ENCODE assay signal across 18 cellular contexts in the genomic region with DNA sequence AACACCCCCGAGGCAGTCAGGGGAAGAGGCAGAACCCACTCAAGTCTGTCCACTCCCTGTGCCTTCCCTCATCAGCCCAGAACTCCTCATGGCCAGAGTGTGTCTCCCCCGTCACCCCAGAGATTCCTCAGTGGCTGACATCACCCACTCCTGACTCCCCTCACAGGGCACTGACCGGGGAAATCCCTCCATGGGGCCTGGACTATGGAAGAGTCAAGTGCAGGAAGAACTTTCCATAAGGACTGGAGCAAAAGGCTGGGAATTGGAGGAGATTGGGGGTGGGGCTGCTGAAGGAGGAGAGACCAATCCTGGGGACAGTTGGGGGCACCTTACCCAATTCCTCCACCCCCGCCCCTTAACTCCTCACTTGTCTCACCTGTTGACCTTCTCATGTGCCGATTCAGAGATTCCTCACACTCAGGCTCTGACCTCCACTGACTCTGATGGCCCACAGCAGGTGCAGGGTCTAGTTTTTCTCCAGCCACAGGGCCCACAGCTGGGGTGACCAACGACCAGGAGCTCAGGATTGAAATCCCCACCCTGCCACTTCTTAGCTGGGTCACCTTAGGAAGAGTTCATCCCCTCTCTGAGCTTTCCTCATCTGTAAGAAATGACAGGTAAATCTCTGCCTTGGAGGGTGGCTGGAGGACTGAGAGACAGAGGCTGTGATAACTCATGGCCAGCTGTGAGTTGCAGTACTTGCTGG. TPM values are rescaled to one million over a fixed set of nuclear protein-coding genes. Genes with fewer than 3 reads are reported as not detected.
DNase-seq lines count a peak whose midpoint lies in the region; ATAC-seq and TF ChIP-seq lines count a peak whose summit lies in the region.
"Had no signal": no experiment of that assay in that cellular context is flagged by ENCODE, and none has a peak within 500 bp of the region (broad histone marks: within the 10 kb centered on the region; RNA-seq: fewer than 3 reads in every experiment).

No MANE protein-coding gene starts in this region.

- H3K79me2 ChIP-seq in H9 (ENCODE audit: insufficient read depth, low read length) (no peaks in the 10 kb centered on the region), mammary epithelial cell (ENCODE audit: insufficient read depth, low read length) (no peaks in the 10 kb centered on the region), hepatocyte (no peaks in the 10 kb centered on the region)

- no peak overlapping the region for H3K27ac ChIP-seq in H9 (ENCODE audit: insufficient read length, low read depth, low read length)
- no peak overlapping the region for H3K27ac ChIP-seq in mammary epithelial cell (ENCODE audit: insufficient read depth, low read depth, low read length)
- H3K27ac ChIP-seq in hepatocyte: no peak overlapping the region
- H3K27ac ChIP-seq in CD8-positive, alpha-beta T cell (ENCODE audit: low read depth, low read length): no peak overlapping the region

- no peaks in the 10 kb centered on the region for H3K36me3 Mint-ChIP-seq in H9 (ENCODE audit: insufficient read depth in 1 of 3, low read depth in 3 of 3)
- no peaks in the 10 kb centered on the region for H3K36me3 Mint-ChIP-seq in CD8-positive, alpha-beta T cell

- no peak overlapping the region for H3K56ac ChIP-seq in H9 (ENCODE audit: insufficient read length, low read depth, low read length)

- no peak overlapping the region for H4K91ac ChIP-seq in H9 (ENCODE audit: insufficient read length, low read depth, low read length)

- peak overlapping the region; percentile 75 to 89; a peak in 3 of 5 replicates for H3K4me3 Mint-ChIP-seq in H9
- no peak overlapping the region for H3K4me3 Mint-ChIP-seq in CD8-positive, alpha-beta T cell
- H3K4me3 Mint-ChIP-seq: IgD-negative memory B cell had no signal

- ATAC-seq in CD8-positive, alpha-beta T cell: no peak
- ATAC-seq in HG03196 (IDR thresholded peaks at IDR 0.05; ENCODE audit: unreplicated experiment): no peak
- ATAC-seq: esophagus mucosa had no signal

- no peak overlapping the region for H3K14ac ChIP-seq in H9 (ENCODE audit: insufficient read depth, low read length)

- no peaks in the 10 kb centered on the region for H3K36me3 ChIP-seq in mammary epithelial cell (ENCODE audit: insufficient read depth, low read length)
- no peaks in the 10 kb centered on the region for H3K36me3 ChIP-seq in hepatocyte (replicated peaks; ENCODE audit: insufficient read depth, low read depth)
- H3K36me3 ChIP-seq in skeletal muscle satellite cell (ENCODE audit: insufficient read depth, low read length): no peaks in the 10 kb centered on the region
- no peaks in the 10 kb centered on the region for H3K36me3 ChIP-seq in CD8-positive, alpha-beta T cell (ENCODE audit: insufficient read depth, low read length)

- BruUV-seq in mammary epithelial cell (replicated peaks; lab: Mats Ljungman, UMichigan): no TSS peak

- no CpG with 5 or more reads among the region's 6 CpGs for WGBS in H9 (ENCODE audit: extremely low coverage, insufficient read length, low lambda C conversion rate)
- 75% methylated on average over 3 of the region's 6 CpGs for WGBS in mammary epithelial cell (ENCODE audit: low coverage, missing lambda C conversion rate)
- 82% methylated on average over 6 of the region's 6 CpGs for WGBS in hepatocyte (ENCODE audit: low lambda C conversion rate, missing lambda C conversion rate)

- no peak overlapping the region for H2BK15ac ChIP-seq in H9 (ENCODE audit: low read depth, low read length)

- H3K27me3 Mint-ChIP-seq in H9 (ENCODE audit: low read depth): peaks cover 3% of the 10 kb centered on the region
- H3K27me3 Mint-ChIP-seq in CD8-positive, alpha-beta T cell (ENCODE audit: low read depth): no peaks in the 10 kb centered on the region

- H3K4me1 Mint-ChIP-seq in H9: peaks cover 14 to 40% of the 10 kb centered on the region in 2 experiments
- peaks cover 18% of the 10 kb centered on the region for H3K4me1 Mint-ChIP-seq in CD8-positive, alpha-beta T cell (ENCODE audit: low read depth)

- no peaks in the 10 kb centered on the region for H3K23me2 ChIP-seq in H9 (ENCODE audit: insufficient read length, low read depth, low read length, poor library complexity, severe bottlenecking)

- H2BK5ac ChIP-seq in H9 (ENCODE audit: insufficient read length, low read length): no peak overlapping the region

- no peak overlapping the region for H3K4ac ChIP-seq in H9 (ENCODE audit: low read depth, low read length)

- CTCF ChIA-PET in mammary epithelial cell (lab: Charles Lee; ENCODE audit: low non-redundant PET): no interaction called here
- CTCF ChIA-PET in CD8-positive, alpha-beta T cell (lab: Charles Lee): interaction anchor here (1.3 to 1.5 kb wide), 2 partner anchors 14 to 15 kb away, joined by 4 read pairs; no protein-coding TSS in a partner anchor

- no peak overlapping the region for H3K18ac ChIP-seq in H9 (ENCODE audit: insufficient read length, low read depth, low read length)

- DNase-seq in H9 (no peak), mammary epithelial cell (no peak), hepatocyte (ENCODE audit: low spot score) (no peak), retina (no peak), NCI-H1417 (lab: John Stamatoyannopoulos, UW) (no peak)
- no peak for DNase-seq in CD8-positive, alpha-beta T cell
- DNase-seq: activated naive CD4-positive, alpha-beta T cell; cerebellar nuclear complex; NCI-H1105; stimulated activated CD4-positive, alpha-beta T cell treated with anti-CD3 and anti-CD28 coated beads, Interleukin-2, amount 100 ng/mL, for 24 hours had no signal

- H3K27me3 ChIP-seq in H9 (ENCODE audit: insufficient read depth, low read length) (no peaks in the 10 kb centered on the region), mammary epithelial cell (ENCODE audit: insufficient read depth, low read length) (no peaks in the 10 kb centered on the region), hepatocyte (no peaks in the 10 kb centered on the region), skeletal muscle satellite cell (ENCODE audit: control insufficient read depth, insufficient read depth, low read length) (peaks cover 5% of the 10 kb centered on the region)
- no peaks in the 10 kb centered on the region for H3K27me3 ChIP-seq in CD8-positive, alpha-beta T cell (ENCODE audit: insufficient read depth, low read length)

- H4K20me1 ChIP-seq in H9 (ENCODE audit: control insufficient read depth, insufficient read depth, insufficient read length) (no peaks in the 10 kb centered on the region), mammary epithelial cell (ENCODE audit: insufficient read depth, low read length) (no peaks in the 10 kb centered on the region), hepatocyte (ENCODE audit: insufficient read depth, poor library complexity, severe bottlenecking) (no peaks in the 10 kb centered on the region)

- H3K4me2 ChIP-seq in H9 (ENCODE audit: insufficient read depth, insufficient read length, low read length): no peak overlapping the region
- H3K4me2 ChIP-seq in mammary epithelial cell (ENCODE audit: insufficient read depth, low read depth, low read length): no peak overlapping the region
- H3K4me2 ChIP-seq in hepatocyte: peak overlapping the region; percentile 75
- H3K4me2 ChIP-seq in skeletal muscle satellite cell (ENCODE audit: low read length): peak overlapping the region; percentile 82

- no peak overlapping the region for H3K4me3 ChIP-seq in mammary epithelial cell (replicated peaks in 1 of 3; ENCODE audit: insufficient read depth in 1 of 3, low read depth in 2 of 3, low read length in 3 of 3)
- H3K4me3 ChIP-seq in hepatocyte: no peak overlapping the region
- H3K4me3 ChIP-seq in skeletal muscle satellite cell (ENCODE audit: low read length): peak overlapping the region; percentile 67
- no peak overlapping the region for H3K4me3 ChIP-seq in CD8-positive, alpha-beta T cell (ENCODE audit: low read depth, low read length)

- no peak overlapping the region for H2BK20ac ChIP-seq in H9 (ENCODE audit: low read depth, low read length, poor library complexity, severe bottlenecking)

- dilution Hi-C loops in mammary epithelial cell (cut with HindIII; ENCODE audit: low sequenced_read_pairs): loop anchor here (5.0 kb wide), 1 partner anchor 36 kb away; no protein-coding TSS in a partner anchor

- POLR2A ChIA-PET in CD8-positive, alpha-beta T cell (lab: Charles Lee): interaction anchor here (0.7 kb wide), 1 partner anchor 514 kb away, joined by 3 read pairs; no protein-coding TSS in a partner anchor

- intact Hi-C loops in mammary epithelial cell (cut with micrococcal nuclease): no loop called here
- intact Hi-C loops in CD8-positive, alpha-beta T cell (cut with DNase I, micrococcal nuclease): no loop called here

- no peak overlapping the region for H4K8ac ChIP-seq in H9 (replicated peaks; ENCODE audit: insufficient read length, low read depth, low read length)

- H3K9me3 ChIP-seq in H9 (ENCODE audit: control insufficient read depth, low read depth, low read length) (no peaks in the 10 kb centered on the region), mammary epithelial cell (replicated peaks; ENCODE audit: insufficient read depth, low read length) (no peaks in the 10 kb centered on the region), hepatocyte (ENCODE audit: low read depth) (no peaks in the 10 kb centered on the region), skeletal muscle satellite cell (replicated peaks; ENCODE audit: low read length) (no peaks in the 10 kb centered on the region)
- no peaks in the 10 kb centered on the region for H3K9me3 ChIP-seq in CD8-positive, alpha-beta T cell (ENCODE audit: low read length)

- no peak overlapping the region for H2AK5ac ChIP-seq in H9 (ENCODE audit: insufficient read length, low read length)

- H3K27ac Mint-ChIP-seq in H9: peak overlapping the region in 1 of 3 experiments; percentile 68; a peak in 2 of 7 replicates
- no peak overlapping the region for H3K27ac Mint-ChIP-seq in CD8-positive, alpha-beta T cell
- H3K27ac Mint-ChIP-seq: CD14-positive monocyte had no signal

- in situ Hi-C loops in mammary epithelial cell (cut with MboI; ENCODE audit: low sequenced_read_pairs in 2 of 2): no loop called here

- H2AFZ ChIP-seq in H9 (ENCODE audit: low read length): no peak overlapping the region
- H2AFZ ChIP-seq in mammary epithelial cell (ENCODE audit: low read depth, low read length): peak overlapping the region; percentile 92
- no peak overlapping the region for H2AFZ ChIP-seq in hepatocyte

- H3K4me1 ChIP-seq in H9 (ENCODE audit: insufficient read depth, low read length) (no peaks in the 10 kb centered on the region), mammary epithelial cell (ENCODE audit: insufficient read depth, low read length) (peaks cover 50% of the 10 kb centered on the region), hepatocyte (ENCODE audit: insufficient read depth) (no peaks in the 10 kb centered on the region), skeletal muscle satellite cell (ENCODE audit: control insufficient read depth, insufficient read depth, low read length) (peaks cover 40% of the 10 kb centered on the region)
- H3K4me1 ChIP-seq in CD8-positive, alpha-beta T cell (ENCODE audit: insufficient read depth, low read length): peaks cover 19% of the 10 kb centered on the region

- TF ChIP-seq CTCF in H9 (conservative IDR thresholded peaks at IDR 0.05) (no peak), mammary epithelial cell (conservative IDR thresholded peaks at IDR 0.05 in 1 of 2, IDR thresholded peaks at IDR 0.05 in 1 of 2; ENCODE audit: extremely low read depth in 1 of 2, insufficient read depth in 1 of 2, low read depth in 1 of 2, low read length in 2 of 2) (no peak), hepatocyte (IDR thresholded peaks at IDR 0.05; ENCODE audit: poor library complexity) (no peak)
- no peak for TF ChIP-seq CTCF in CD8-positive, alpha-beta T cell (IDR thresholded peaks at IDR 0.05)

- H3K79me1 ChIP-seq in H9 (ENCODE audit: insufficient read depth, low read depth, low read length, poor library complexity, severe bottlenecking): no peaks in the 10 kb centered on the region

- H3K23ac ChIP-seq in H9 (ENCODE audit: insufficient read length, low read depth, low read length): no peak overlapping the region

- H3K9ac ChIP-seq in H9 (ENCODE audit: extremely low read depth, insufficient read length, low read length): no peak overlapping the region
- no peak overlapping the region for H3K9ac ChIP-seq in mammary epithelial cell (ENCODE audit: insufficient read depth, low read length)
- H3K9ac ChIP-seq in skeletal muscle satellite cell (ENCODE audit: low read depth, low read length): no peak overlapping the region

- no peak overlapping the region for H2BK120ac ChIP-seq in H9 (ENCODE audit: low read depth, low read length, poor library complexity, severe bottlenecking)

- no peak overlapping the region for H4K5ac ChIP-seq in H9 (ENCODE audit: insufficient read length, low read depth, low read length)

- no peak overlapping the region for H3T11ph ChIP-seq in H9 (ENCODE audit: low read length)

- no peaks in the 10 kb centered on the region for H3K9me2 ChIP-seq in hepatocyte (replicated peaks; ENCODE audit: insufficient read depth)

- H2BK12ac ChIP-seq in H9 (ENCODE audit: insufficient read length, low read depth, low read length): no peak overlapping the region

- no peaks in the 10 kb centered on the region for H3K9me3 Mint-ChIP-seq in H9
- H3K9me3 Mint-ChIP-seq in CD8-positive, alpha-beta T cell: no peaks in the 10 kb centered on the region
- H3K9me3 Mint-ChIP-seq: IgD-negative memory B cell had no signal

RNA-seq across cellular contexts. Expression of gene EXTL1, which starts 0.5 kb away (rescaled TPM):
- 1.0 and 1.1 TPM in 2 replicates for total RNA-seq in H9 (2021)
- total RNA-seq in mammary epithelial cell: 1 to 10 TPM in 1 of 2 donors, under 1 TPM in 1; 0.16 to 6.8 TPM
- 0.22 TPM for polyA plus RNA-seq in mammary epithelial cell
- not detected for polyA minus RNA-seq in mammary epithelial cell
- total RNA-seq in hepatocyte: 0.17 and 0.84 TPM in 2 replicates
- 1.3 and 1.6 TPM in 2 replicates for polyA plus RNA-seq in hepatocyte
- under 0.01 TPM in 1 of 2 replicates, not detected in the other for total RNA-seq in skeletal muscle satellite cell (2012; rRNA removed)
- total RNA-seq in CD8-positive, alpha-beta T cell: under 1 TPM; 0.08 to 0.11 TPM
- total RNA-seq: esophagus mucosa, mesenteric fat pad had no signal
- polyA plus RNA-seq: CD14-positive monocyte, IgD-negative memory B cell had no signal

RNA-seq across cellular contexts. Expression of gene PAFAH2, which starts 23.2 kb away (rescaled TPM):
- total RNA-seq in H9 (2021) (8.2 and 12.4 TPM in 2 replicates), mammary epithelial cell (10 to 100 TPM; 15.1 to 17.2 TPM), hepatocyte (19.6 and 24.6 TPM in 2 replicates)
- polyA plus RNA-seq in mammary epithelial cell (11.6 TPM), hepatocyte (22.7 TPM in 2 replicates)
- 14.1 TPM for polyA minus RNA-seq in mammary epithelial cell
- 6.8 and 7.0 TPM in 2 replicates for total RNA-seq in skeletal muscle satellite cell (2012; rRNA removed)
- 10 to 100 TPM in 1 of 2 experiments, 1 to 10 TPM in 1; 9.1 to 11.8 TPM for total RNA-seq in CD8-positive, alpha-beta T cell

RNA-seq across cellular contexts. Expression of gene SLC30A2, which starts 24.8 kb away (rescaled TPM):
- total RNA-seq in H9 (2021) (0.35 TPM in 2 replicates), mammary epithelial cell (under 1 TPM in 1 of 2 donors, not detected in 1; under 0.01 TPM), hepatocyte (1.8 and 6.6 TPM in 2 replicates)
- polyA plus RNA-seq in mammary epithelial cell (not detected), hepatocyte (4.5 and 4.8 TPM in 2 replicates)
- polyA minus RNA-seq in mammary epithelial cell: not detected
- total RNA-seq in skeletal muscle satellite cell (2012; rRNA removed): not detected in 2 replicates
- total RNA-seq in CD8-positive, alpha-beta T cell: not detected
- total RNA-seq: esophagus mucosa, mesenteric fat pad, posterior vena cava had no signal
- polyA plus RNA-seq: CD14-positive monocyte, IgD-negative memory B cell had no signal

RNA-seq across cellular contexts. Expression of gene TRIM63, which starts 46.3 kb away (rescaled TPM):
- total RNA-seq in H9 (2021) (not detected in 2 replicates), mammary epithelial cell (not detected), hepatocyte (2.9 and 5.7 TPM in 2 replicates)
- polyA plus RNA-seq in mammary epithelial cell (not detected), hepatocyte (8.2 and 9.5 TPM in 2 replicates)
- not detected for polyA minus RNA-seq in mammary epithelial cell
- 0.25 TPM in 1 of 2 replicates, not detected in the other for total RNA-seq in skeletal muscle satellite cell (2012; rRNA removed)
- total RNA-seq in CD8-positive, alpha-beta T cell: not detected
- total RNA-seq: esophagus mucosa, G401 had no signal
- polyA plus RNA-seq: CD14-positive monocyte, IgD-negative memory B cell had no signal

Comparison
In these comparisons a context has a peak if more than half of its experiments do, and no peak if none do; other contexts are left out.
1. H3K4me2 ChIP-seq: peak in hepatocyte (single experiment) and skeletal muscle satellite cell (single experiment); none in H9 (single experiment) and mammary epithelial cell (single experiment).